ENCODE assay signal across 8 cellular contexts in genomic region chr7:5429857-5430611, GRCh38. TPM values are rescaled to one million over a fixed set of nuclear protein-coding genes. Genes with fewer than 3 reads are reported as not detected.
DNase-seq lines count a peak whose midpoint lies in the region; ATAC-seq and TF ChIP-seq lines count a peak whose summit lies in the region.

No MANE protein-coding gene starts in this region.

- intact Hi-C loops in activated CD4-positive, alpha-beta T cell treated with anti-CD3 and anti-CD28 coated beads for 36 hours (cut with DNase I, micrococcal nuclease), result loop anchor here in 1 of 2 experiments (1.0 kb wide), 1 partner anchor 10 kb away; no protein-coding TSS in a partner anchor

- H3K4me1 ChIP-seq in RWPE2 (ENCODE audit: insufficient read depth, poor library complexity, severe bottlenecking) (peaks cover 3% of the 10 kb centered on the region), neuron (ENCODE audit: insufficient read depth, low read length) (peaks cover 25% of the 10 kb centered on the region)

- H3K4me3 Mint-ChIP-seq in activated CD4-positive, alpha-beta T cell treated with anti-CD3 and anti-CD28 coated beads for 36 hours, result no peak overlapping the region

- peaks cover 58% of the 10 kb centered on the region for H3K27me3 Mint-ChIP-seq in activated CD4-positive, alpha-beta T cell treated with anti-CD3 and anti-CD28 coated beads for 36 hours

- peaks cover 2% of the 10 kb centered on the region for H3K9me3 Mint-ChIP-seq in activated CD4-positive, alpha-beta T cell treated with anti-CD3 and anti-CD28 coated beads for 36 hours (ENCODE audit: low read depth)

- no peaks in the 10 kb centered on the region for H3K27me3 ChIP-seq in RWPE2 (ENCODE audit: insufficient read depth, poor library complexity, severe bottlenecking)
- H3K27me3 ChIP-seq in neuron (ENCODE audit: insufficient read depth, low read length), result no peaks in the 10 kb centered on the region

- CTCF ChIA-PET in activated CD4-positive, alpha-beta T cell treated with anti-CD3 and anti-CD28 coated beads for 36 hours (lab: Charles Lee), result interaction anchor here (0.7 kb wide), 1 partner anchor 33 kb away, joined by 3 read pairs; no protein-coding TSS in a partner anchor

- H3K4me1 Mint-ChIP-seq in activated CD4-positive, alpha-beta T cell treated with anti-CD3 and anti-CD28 coated beads for 36 hours, result peaks cover 18% of the 10 kb centered on the region

- no peak overlapping the region for H3K27ac Mint-ChIP-seq in activated CD4-positive, alpha-beta T cell treated with anti-CD3 and anti-CD28 coated beads for 36 hours

- no peak for ATAC-seq in activated CD4-positive, alpha-beta T cell treated with anti-CD3 and anti-CD28 coated beads for 36 hours
- ATAC-seq in RWPE2 (ENCODE audit: low read depth) (peak; percentile 31), HG03521 (IDR thresholded peaks at IDR 0.05; ENCODE audit: unreplicated experiment) (no peak), GM21576 (IDR thresholded peaks at IDR 0.05; ENCODE audit: unreplicated experiment) (no peak)

- H3K36me3 ChIP-seq in RWPE2 (ENCODE audit: low read depth), result peaks cover 5% of the 10 kb centered on the region
- no peaks in the 10 kb centered on the region for H3K36me3 ChIP-seq in neuron (ENCODE audit: insufficient read depth, low read length)

- TF ChIP-seq CTCF in RWPE2 (IDR thresholded peaks at IDR 0.05; ENCODE audit: poor library complexity, severe bottlenecking), result no peak
- TF ChIP-seq CTCF in fibroblast of pulmonary artery (IDR thresholded peaks at IDR 0.05; ENCODE audit: low read length, missing control alignments), result no peak

- H3K4me3 ChIP-seq in RWPE2 (ENCODE audit: severe bottlenecking), result peak overlapping the region; percentile 62
- peak overlapping the region; percentile 77 for H3K4me3 ChIP-seq in fibroblast of pulmonary artery (replicated peaks; ENCODE audit: low read depth, low read length)
- H3K4me3 ChIP-seq in neuron (ENCODE audit: low read length), result peak overlapping the region; percentile 95

- no peaks in the 10 kb centered on the region for H3K36me3 Mint-ChIP-seq in activated CD4-positive, alpha-beta T cell treated with anti-CD3 and anti-CD28 coated beads for 36 hours (ENCODE audit: low read depth)

- no peaks in the 10 kb centered on the region for H3K9me3 ChIP-seq in RWPE2 (ENCODE audit: severe bottlenecking)
- peaks cover 4% of the 10 kb centered on the region for H3K9me3 ChIP-seq in neuron (ENCODE audit: low read length)

- POLR2A ChIA-PET in activated CD4-positive, alpha-beta T cell treated with anti-CD3 and anti-CD28 coated beads for 36 hours (lab: Charles Lee), result no interaction called here

- peak overlapping the region; percentile 98 for H3K27ac ChIP-seq in RWPE2 (ENCODE audit: poor library complexity, severe bottlenecking)

- peak; percentile 41 for DNase-seq in activated CD4-positive, alpha-beta T cell treated with anti-CD3 and anti-CD28 coated beads for 36 hours
- DNase-seq in activated CD4-positive, alpha-beta T cell treated with anti-CD3 and anti-CD28 coated beads, Interleukin-2, amount 50 U/mL, for 4 hours, result no peak
- DNase-seq in RWPE2 (ENCODE audit: low spot score), result peak; percentile 84
- DNase-seq in fibroblast of pulmonary artery (ENCODE audit: low read depth), result no peak
- DNase-seq in mesenteric fat pad (ENCODE audit: low spot score), result no peak

- H2AFZ ChIP-seq in neuron (ENCODE audit: low read depth, low read length), result no peak overlapping the region

RNA-seq across cellular contexts. Expression of gene TNRC18, which starts 6.4 kb away (rescaled TPM):
- total RNA-seq in activated CD4-positive, alpha-beta T cell treated with anti-CD3 and anti-CD28 coated beads for 36 hours, result 10 to 100 TPM; 39.4 to 48.6 TPM
- 69.4 TPM for total RNA-seq in mesenteric fat pad

Comparison
In these comparisons a context has a peak if more than half of its experiments do, and no peak if none do; other contexts are left out.
1. DNase-seq: peak in activated CD4-positive, alpha-beta T cell treated with anti-CD3 and anti-CD28 coated beads for 36 hours (single experiment) and RWPE2 (single experiment); none in activated CD4-positive, alpha-beta T cell treated with anti-CD3 and anti-CD28 coated beads, Interleukin-2, amount 50 U/mL, for 4 hours (0 of 2), fibroblast of pulmonary artery (single experiment) and mesenteric fat pad (single experiment).
2. Peak in every context shown above with its lines, with median percentiles within 50 percentile points of each other: H3K4me3 ChIP-seq.